ENCODE assay signal across 8 cellular contexts in genomic region chr2:219596954-219597551, GRCh38. TPM values are rescaled to one million over a fixed set of nuclear protein-coding genes. Genes with fewer than 3 reads are reported as not detected.
DNase-seq lines count a peak whose midpoint lies in the region; ATAC-seq and TF ChIP-seq lines count a peak whose summit lies in the region.

No MANE protein-coding gene starts in this region.

- H3K9ac ChIP-seq in neuronal stem cell (ENCODE audit: low read depth, low read length, poor library complexity) = no peak overlapping the region

- H3K79me1 ChIP-seq in neuronal stem cell (ENCODE audit: low read depth, low read length) = peaks cover 1% of the 10 kb centered on the region

- H2BK120ac ChIP-seq in neuronal stem cell (ENCODE audit: low read depth, low read length) = peak overlapping the region; percentile 74

- peak; percentile 36 for DNase-seq in SIG-M5 treated with dmso at 0.1 percent for 504 hours (lab: John Stamatoyannopoulos, UW; ENCODE audit: unreplicated experiment)
- DNase-seq in SIG-M5 (lab: John Stamatoyannopoulos, UW) = no peak
- no peak for DNase-seq in SJCRH30
- no peak for DNase-seq in esophagus squamous epithelium (lab: John Stamatoyannopoulos, UW)
- DNase-seq in neuronal stem cell (ENCODE audit: low spot score) = no peak
- no peak for DNase-seq in T1000 (lab: John Stamatoyannopoulos, UW)
- no peak for DNase-seq in NCI-H2171 treated with DMSO at 0.1 percent for 48 hours (lab: John Stamatoyannopoulos, UW)

- no peak overlapping the region for H2BK15ac ChIP-seq in neuronal stem cell (ENCODE audit: low read length)

- H3K4me3 ChIP-seq in SJCRH30 (peak overlapping the region; percentile 67), esophagus squamous epithelium (peak overlapping the region; percentile 69 to 86 (median 74)), neuronal stem cell (ENCODE audit: low read length in 2 of 2) (peak overlapping the region; percentile 87)

- peak overlapping the region; percentile 75 for H3K27ac ChIP-seq in SJCRH30
- peak overlapping the region; percentile 89 to 93 (median 92) for H3K27ac ChIP-seq in esophagus squamous epithelium
- H3K27ac ChIP-seq in neuronal stem cell (replicated peaks; ENCODE audit: low read length) = peak overlapping the region; percentile 94

- H3K4me1 ChIP-seq in SJCRH30 (peaks cover 34% of the 10 kb centered on the region), esophagus squamous epithelium (peaks cover 5 to 21% (median 9%) of the 10 kb centered on the region in 3 donors), neuronal stem cell (ENCODE audit: control insufficient read depth in 2 of 2, insufficient read depth in 1 of 2, low read depth in 1 of 2, low read length in 2 of 2) (peaks cover 5 to 6% of the 10 kb centered on the region in 2 donors)

- H4K91ac ChIP-seq in neuronal stem cell (ENCODE audit: low read depth, low read length, poor library complexity) = no peak overlapping the region

- H2BK5ac ChIP-seq in neuronal stem cell (ENCODE audit: low read length) = peak overlapping the region; percentile 83

- TF ChIP-seq POLR2A in esophagus squamous epithelium (IDR thresholded peaks at IDR 0.05) = no peak

- ATAC-seq in HG02943 (IDR thresholded peaks at IDR 0.05; ENCODE audit: low read depth, unreplicated experiment) = peak; percentile 10

- H3K23ac ChIP-seq in neuronal stem cell (ENCODE audit: low read depth, low read length, poor library complexity) = no peak overlapping the region

- TF ChIP-seq CTCF in esophagus squamous epithelium (IDR thresholded peaks at IDR 0.05) = no peak

- WGBS in esophagus squamous epithelium, 2 donors = 10 to 13% methylated on average over 19 of the region's 19 CpGs
- WGBS in neuronal stem cell (ENCODE audit: extremely low coverage in 2 of 2, insufficient read length in 2 of 2, insufficient replicate concordance in 1 of 2), 2 donors = no CpG with 5 or more reads among the region's 19 CpGs

- H4K8ac ChIP-seq in neuronal stem cell (ENCODE audit: low read depth, low read length) = no peak overlapping the region

- no peak overlapping the region for H3K4ac ChIP-seq in neuronal stem cell (ENCODE audit: low read length)

- H3K36me3 ChIP-seq in SJCRH30 = no peaks in the 10 kb centered on the region
- H3K36me3 ChIP-seq in esophagus squamous epithelium = peaks cover 4 to 12% (median 6%) of the 10 kb centered on the region in 3 donors
- H3K36me3 ChIP-seq in neuronal stem cell (replicated peaks in 1 of 2; ENCODE audit: control insufficient read depth in 2 of 2, insufficient read depth in 2 of 2, low read length in 2 of 2) = peaks cover 0 to 5% of the 10 kb centered on the region in 2 donors

- H2AK5ac ChIP-seq in neuronal stem cell (ENCODE audit: low read depth, low read length) = peak overlapping the region; percentile 32

- H3K9me3 ChIP-seq in SJCRH30 (replicated peaks) = no peaks in the 10 kb centered on the region
- H3K9me3 ChIP-seq in esophagus squamous epithelium = no peaks in the 10 kb centered on the region
- H3K9me3 ChIP-seq in neuronal stem cell (replicated peaks in 1 of 2; ENCODE audit: control insufficient read depth in 2 of 2, insufficient read depth in 1 of 2, low read depth in 1 of 2, low read length in 2 of 2) = no peaks in the 10 kb centered on the region

- no peak overlapping the region for H2BK12ac ChIP-seq in neuronal stem cell (ENCODE audit: low read length)

- peak overlapping the region; percentile 81 for H3K4me2 ChIP-seq in neuronal stem cell (ENCODE audit: insufficient read depth, low read length, poor library complexity, severe bottlenecking)

- peak overlapping the region; percentile 97 for H2AFZ ChIP-seq in neuronal stem cell (ENCODE audit: low read length)

- H3K18ac ChIP-seq in neuronal stem cell (ENCODE audit: low read length) = peak overlapping the region; percentile 73

- H3K27me3 ChIP-seq in SJCRH30 = no peaks in the 10 kb centered on the region
- no peaks in the 10 kb centered on the region for H3K27me3 ChIP-seq in esophagus squamous epithelium
- no peaks in the 10 kb centered on the region for H3K27me3 ChIP-seq in neuronal stem cell (ENCODE audit: control insufficient read depth in 3 of 3, insufficient read depth in 3 of 3, low read depth in 1 of 3, low read length in 3 of 3)

- H3K14ac ChIP-seq in neuronal stem cell (ENCODE audit: low read length) = no peak overlapping the region

- intact Hi-C loops in esophagus squamous epithelium (cut with DNase I) = no loop called here

RNA-seq across cellular contexts. Expression of gene STK11IP, which starts 0.6 kb away (rescaled TPM):
- 11.0 and 20.2 TPM in 2 replicates for total RNA-seq in SJCRH30 (2014; rRNA removed; shearing (Covaris generic))
- 10 to 100 TPM; 12.3 to 21.3 (median 14.4) TPM for total RNA-seq in esophagus squamous epithelium
- polyA plus RNA-seq in neuronal stem cell (2013, experiment 1 of 2) = 12.9 TPM
- polyA plus RNA-seq in neuronal stem cell (2013, experiment 2 of 2) = 12.0 TPM

RNA-seq across cellular contexts. Expression of gene INHA, which starts 24.9 kb away (rescaled TPM):
- 0.65 and 1.4 TPM in 2 replicates for total RNA-seq in SJCRH30 (2014; rRNA removed; shearing (Covaris generic))
- total RNA-seq in esophagus squamous epithelium = not detected
- 0.50 TPM for polyA plus RNA-seq in neuronal stem cell (2013, experiment 1 of 2)
- 0.35 TPM for polyA plus RNA-seq in neuronal stem cell (2013, experiment 2 of 2)

RNA-seq across cellular contexts. Expression of gene OBSL1, which starts 25.7 kb away (rescaled TPM):
- total RNA-seq in SJCRH30 (2014; rRNA removed; shearing (Covaris generic)) = 67.8 and 71.6 TPM in 2 replicates
- total RNA-seq in esophagus squamous epithelium = 10 to 100 TPM in 3 of 4 donors, 1 to 10 TPM in 1; 7.0 to 38.9 (median 16.0) TPM
- 40.6 TPM for polyA plus RNA-seq in neuronal stem cell (2013, experiment 1 of 2)
- polyA plus RNA-seq in neuronal stem cell (2013, experiment 2 of 2) = 41.4 TPM

RNA-seq across cellular contexts. Expression of gene SLC4A3, which starts 30.4 kb away (rescaled TPM):
- 0.76 and 1.3 TPM in 2 replicates for total RNA-seq in SJCRH30 (2014; rRNA removed; shearing (Covaris generic))
- total RNA-seq in esophagus squamous epithelium = 1 to 10 TPM; 1.1 to 4.0 (median 2.2) TPM
- polyA plus RNA-seq in neuronal stem cell (2013, experiment 1 of 2) = 3.2 TPM
- 3.4 TPM for polyA plus RNA-seq in neuronal stem cell (2013, experiment 2 of 2)

RNA-seq across cellular contexts. Expression of gene TMEM198, which starts 53.2 kb away (rescaled TPM):
- 8.1 and 8.2 TPM in 2 replicates for total RNA-seq in SJCRH30 (2014; rRNA removed; shearing (Covaris generic))
- under 1 TPM; 0.62 to 0.87 (median 0.78) TPM for total RNA-seq in esophagus squamous epithelium
- polyA plus RNA-seq in neuronal stem cell (2013, experiment 1 of 2) = 2.7 TPM
- 1.8 TPM for polyA plus RNA-seq in neuronal stem cell (2013, experiment 2 of 2)
